29 cellular contexts compared by ENCODE assay signal in genomic region chr2:62206024-62206423, GRCh38. TPM values are rescaled to one million over a fixed set of nuclear protein-coding genes. Genes with fewer than 3 reads are reported as not detected.
A peak's percentile ranks its signal among the peaks of the same experiment; 100 is the strongest.
DNase-seq lines count a peak whose midpoint lies in the region; ATAC-seq and TF ChIP-seq lines count a peak whose summit lies in the region.
"Had no signal": no experiment of that assay in that cellular context is flagged by ENCODE, and none has a peak within 500 bp of the region (broad histone marks: within the 10 kb centered on the region; RNA-seq: fewer than 3 reads in every experiment).

No MANE protein-coding gene starts in this region.

- H3K27me3 Mint-ChIP-seq in activated CD4-positive, alpha-beta T cell treated with anti-CD3 and anti-CD28 coated beads, Interleukin-2, amount 10 ng/mL, durations not matched to agents 24 days and 14 days: no peaks in the 10 kb centered on the region
- H3K27me3 Mint-ChIP-seq in activated CD8-positive, alpha-beta T cell treated with anti-CD3 and anti-CD28 coated beads for 36 hours: no peaks in the 10 kb centered on the region
- H3K27me3 Mint-ChIP-seq: CD4-positive, alpha-beta memory T cell; stimulated activated naive B cell treated with anti-CD40 and anti-IgM and Interleukin-4, amounts not matched to agents 10 μg/mL and 1 μg/mL and 100 μg/mL, for 72 hours had no signal

- no peak for TF ChIP-seq POLR2A in sigmoid colon (IDR thresholded peaks at IDR 0.05)

- peak overlapping the region; percentile 38 for H3K27ac Mint-ChIP-seq in activated CD4-positive, alpha-beta T cell treated with anti-CD3 and anti-CD28 coated beads, Interleukin-2, amount 10 ng/mL, durations not matched to agents 24 days and 14 days
- peak overlapping the region; percentile 67 for H3K27ac Mint-ChIP-seq in activated CD8-positive, alpha-beta T cell treated with anti-CD3 and anti-CD28 coated beads for 36 hours
- peak overlapping the region; percentile 67 for H3K27ac Mint-ChIP-seq in stimulated activated effector memory CD8-positive, alpha-beta T cell treated with anti-CD3 and anti-CD28 coated beads, Interleukin-12 subunit alpha, Interleukin-12 subunit beta, amount 100 ng/mL, for 72 hours

- POLR2A ChIA-PET in activated CD8-positive, alpha-beta T cell treated with anti-CD3 and anti-CD28 coated beads for 36 hours (lab: Charles Lee): interaction anchor here (0.8 kb wide), 1 partner anchor 99 kb away, joined by 3 read pairs; no protein-coding TSS in a partner anchor

- peaks cover 41% of the 10 kb centered on the region for H3K36me3 Mint-ChIP-seq in activated CD4-positive, alpha-beta T cell treated with anti-CD3 and anti-CD28 coated beads, Interleukin-2, amount 10 ng/mL, durations not matched to agents 24 days and 14 days (ENCODE audit: low read depth)
- H3K36me3 Mint-ChIP-seq in activated CD8-positive, alpha-beta T cell treated with anti-CD3 and anti-CD28 coated beads for 36 hours (ENCODE audit: low read depth): peaks cover 64% of the 10 kb centered on the region
- H3K36me3 Mint-ChIP-seq in stimulated activated effector memory CD8-positive, alpha-beta T cell treated with anti-CD3 and anti-CD28 coated beads, Interleukin-12 subunit alpha, Interleukin-12 subunit beta, amount 100 ng/mL, for 72 hours: peaks cover 20% of the 10 kb centered on the region

- H3K4me3 ChIP-seq in coronary artery: peak overlapping the region; percentile 46
- H3K4me3 ChIP-seq in sigmoid colon: no peak overlapping the region
- H3K4me3 ChIP-seq: gastrocnemius medialis, K562, lower lobe of right lung, MG63, pancreas, suprapubic skin had no signal

- H3K9me3 Mint-ChIP-seq in activated CD4-positive, alpha-beta T cell treated with anti-CD3 and anti-CD28 coated beads, Interleukin-2, amount 10 ng/mL, durations not matched to agents 24 days and 14 days: no peaks in the 10 kb centered on the region
- peaks cover 6% of the 10 kb centered on the region for H3K9me3 Mint-ChIP-seq in activated CD8-positive, alpha-beta T cell treated with anti-CD3 and anti-CD28 coated beads for 36 hours
- no peaks in the 10 kb centered on the region for H3K9me3 Mint-ChIP-seq in stimulated activated effector memory CD8-positive, alpha-beta T cell treated with anti-CD3 and anti-CD28 coated beads, Interleukin-12 subunit alpha, Interleukin-12 subunit beta, amount 100 ng/mL, for 72 hours
- H3K9me3 Mint-ChIP-seq: stimulated activated naive B cell treated with anti-CD40 and anti-IgM and Interleukin-4, amounts not matched to agents 10 μg/mL and 1 μg/mL and 100 μg/mL, for 72 hours had no signal

- intact Hi-C loops in activated CD4-positive, alpha-beta T cell treated with anti-CD3 and anti-CD28 coated beads, Interleukin-2, amount 10 ng/mL, durations not matched to agents 24 days and 14 days (cut with micrococcal nuclease): no loop called here
- intact Hi-C loops in activated CD8-positive, alpha-beta T cell treated with anti-CD3 and anti-CD28 coated beads for 36 hours (cut with micrococcal nuclease): no loop called here
- intact Hi-C loops in sigmoid colon (cut with DNase I): no loop called here

- no peak for TF ChIP-seq EP300 in sigmoid colon (IDR thresholded peaks at IDR 0.05)

- peak overlapping the region; percentile 79 to 87 for H3K27ac ChIP-seq in coronary artery
- no peak overlapping the region for H3K27ac ChIP-seq in sigmoid colon
- H3K27ac ChIP-seq: brain microvascular endothelial cell, lower lobe of right lung, pancreas, suprapubic skin, VCaP had no signal

- DNase-seq in activated CD4-positive, alpha-beta T cell treated with anti-CD3 and anti-CD28 coated beads, Interleukin-2, amount 10 ng/mL, durations not matched to agents 24 days and 14 days: no peak
- DNase-seq in activated CD4-positive, alpha-beta T cell treated with anti-CD3 and anti-CD28 coated beads for 1 hour: no peak
- no peak for DNase-seq in activated CD8-positive, alpha-beta T cell treated with anti-CD3 and anti-CD28 coated beads for 36 hours
- DNase-seq in coronary artery (ENCODE audit: low spot score): no peak
- no peak for DNase-seq in stimulated activated effector memory CD8-positive, alpha-beta T cell treated with anti-CD3 and anti-CD28 coated beads, Interleukin-12 subunit alpha, Interleukin-12 subunit beta, amount 100 ng/mL, for 72 hours (ENCODE audit: low spot score in 2 of 2)
- DNase-seq in stimulated activated CD4-positive, alpha-beta T cell treated with anti-CD3 and anti-CD28 coated beads, Interleukin-2, amount 100 ng/mL, for 24 hours: no peak
- DNase-seq in sigmoid colon: no peak
- DNase-seq in NCI-H1694 treated with DMSO at 0.1 percent for 48 hours (lab: John Stamatoyannopoulos, UW): no peak
- DNase-seq: activated CD4-positive, alpha-beta T cell treated with anti-CD3 and anti-CD28 coated beads for 48 hours; activated naive CD4-positive, alpha-beta T cell treated with Interleukin-2 at 50 U/mL for 16 hours; activated T-cell treated with anti-CD3 and anti-CD28 coated beads, Interleukin-2, amount 50 U/mL, for 48 hours; amniotic stem cell; brain microvascular endothelial cell; CD4-positive, alpha-beta memory T cell; DMS153; dorsolateral prefrontal cortex; gastrocnemius medialis; kidney glomerular epithelial cell; lower lobe of right lung; MG63; NCI-H2029 treated with DMSO at 0.1 percent for 48 hours; NCI-H446; NCI-H748 treated with DMSO at 0.1 percent for 48 hours; pancreas; Right ventricle myocardium superior; stimulated activated naive B cell treated with anti-CD40 and anti-IgM and Interleukin-4, amounts not matched to agents 10 μg/mL and 1 μg/mL and 100 μg/mL, for 72 hours had no signal

- no peak overlapping the region for H3K4me3 Mint-ChIP-seq in activated CD4-positive, alpha-beta T cell treated with anti-CD3 and anti-CD28 coated beads, Interleukin-2, amount 10 ng/mL, durations not matched to agents 24 days and 14 days
- H3K4me3 Mint-ChIP-seq in activated CD8-positive, alpha-beta T cell treated with anti-CD3 and anti-CD28 coated beads for 36 hours: no peak overlapping the region
- H3K4me3 Mint-ChIP-seq in stimulated activated effector memory CD8-positive, alpha-beta T cell treated with anti-CD3 and anti-CD28 coated beads, Interleukin-12 subunit alpha, Interleukin-12 subunit beta, amount 100 ng/mL, for 72 hours: no peak overlapping the region
- H3K4me3 Mint-ChIP-seq: stimulated activated naive B cell treated with anti-CD40 and anti-IgM and Interleukin-4, amounts not matched to agents 10 μg/mL and 1 μg/mL and 100 μg/mL, for 72 hours had no signal

- TF ChIP-seq CTCF in activated CD8-positive, alpha-beta T cell treated with anti-CD3 and anti-CD28 coated beads for 36 hours (IDR thresholded peaks at IDR 0.05): no peak
- TF ChIP-seq CTCF in coronary artery (IDR thresholded peaks at IDR 0.05) (no peak), sigmoid colon (IDR thresholded peaks at IDR 0.05) (no peak)

- CTCF ChIA-PET in activated CD8-positive, alpha-beta T cell treated with anti-CD3 and anti-CD28 coated beads for 36 hours (lab: Charles Lee): no interaction called here

- peaks cover 0 to 67% (median 45%) of the 10 kb centered on the region in 4 donors for H3K4me1 ChIP-seq in sigmoid colon

- ATAC-seq in activated CD8-positive, alpha-beta T cell treated with anti-CD3 and anti-CD28 coated beads for 36 hours: no peak
- no peak for ATAC-seq in stimulated activated effector memory CD8-positive, alpha-beta T cell treated with anti-CD3 and anti-CD28 coated beads, Interleukin-12 subunit alpha, Interleukin-12 subunit beta, amount 100 ng/mL, for 72 hours
- ATAC-seq: gastrocnemius medialis; K562; lower lobe of right lung; pancreas; stimulated activated naive B cell treated with anti-CD40 and anti-IgM and Interleukin-4, amounts not matched to agents 10 μg/mL and 1 μg/mL and 100 μg/mL, for 72 hours had no signal

- no peaks in the 10 kb centered on the region for H3K27me3 ChIP-seq in sigmoid colon
- H3K27me3 ChIP-seq: brain microvascular endothelial cell, dorsolateral prefrontal cortex, gastrocnemius medialis, MG63, pancreas, suprapubic skin had no signal

- H3K36me3 ChIP-seq in sigmoid colon: no peaks in the 10 kb centered on the region
- H3K36me3 ChIP-seq: brain microvascular endothelial cell, gastrocnemius medialis, lower lobe of right lung, MG63, pancreas, suprapubic skin had no signal

- H3K9me3 ChIP-seq in sigmoid colon: no peaks in the 10 kb centered on the region
- H3K9me3 ChIP-seq: gastrocnemius medialis, lower lobe of right lung, MG63, pancreas, suprapubic skin had no signal

- H3K4me1 Mint-ChIP-seq in activated CD4-positive, alpha-beta T cell treated with anti-CD3 and anti-CD28 coated beads, Interleukin-2, amount 10 ng/mL, durations not matched to agents 24 days and 14 days: peaks cover 63% of the 10 kb centered on the region
- H3K4me1 Mint-ChIP-seq in activated CD8-positive, alpha-beta T cell treated with anti-CD3 and anti-CD28 coated beads for 36 hours (ENCODE audit: low read depth): peaks cover 93% of the 10 kb centered on the region
- H3K4me1 Mint-ChIP-seq in stimulated activated effector memory CD8-positive, alpha-beta T cell treated with anti-CD3 and anti-CD28 coated beads, Interleukin-12 subunit alpha, Interleukin-12 subunit beta, amount 100 ng/mL, for 72 hours: peaks cover 95% of the 10 kb centered on the region

- WGBS in sigmoid colon, 2 donors: 95% methylated on average over 5 of the region's 5 CpGs

RNA-seq across cellular contexts. Expression of gene B3GNT2, which starts 10.1 kb away (rescaled TPM):
- total RNA-seq in activated CD4-positive, alpha-beta T cell treated with anti-CD3 and anti-CD28 coated beads, Interleukin-2, amount 10 ng/mL, durations not matched to agents 24 days and 14 days: 30.4 and 30.9 TPM in 2 replicates
- total RNA-seq in activated CD8-positive, alpha-beta T cell treated with anti-CD3 and anti-CD28 coated beads for 36 hours: 10 to 100 TPM; 44.3 to 45.5 TPM
- 10 to 100 TPM; 16.9 to 25.8 (median 24.0) TPM for total RNA-seq in sigmoid colon
- 10 to 100 TPM; 12.3 to 19.3 (median 17.4) TPM for polyA plus RNA-seq in sigmoid colon

Comparison
In these comparisons a context has a peak if more than half of its experiments do, and no peak if none do; other contexts are left out.
1. H3K27ac ChIP-seq: peak in coronary artery (2 of 2); none in sigmoid colon (0 of 4).
2. Peak in every context shown above with its lines, with median percentiles within 50 percentile points of each other: H3K27ac Mint-ChIP-seq.